In genomic region chr12:108928695-108929094, GRCh38 we compare ENCODE assay signal across 8 cellular contexts. TPM values are rescaled to one million over a fixed set of nuclear protein-coding genes. Genes with fewer than 3 reads are reported as not detected.
"Had no signal": no experiment of that assay in that cellular context is flagged by ENCODE, and none has a peak within 500 bp of the region (broad histone marks: within the 10 kb centered on the region; RNA-seq: fewer than 3 reads in every experiment).

No MANE protein-coding gene starts in this region.

- ATAC-seq: K562 had no signal

- H3K9ac ChIP-seq: GM23248 had no signal

- H2AFZ ChIP-seq: GM23248 had no signal

- H3K27ac ChIP-seq: GM23248 had no signal

- DNase-seq: GM23248, GOT3, H7, HCEC 1CT, IMR-90 had no signal

RNA-seq across cellular contexts. Expression of gene DAO, which starts 48.8 kb away (rescaled TPM):
- total RNA-seq: GM23248, H4, H7, HT-29, IMR-90, K562 had no signal
